8 cellular contexts compared by ENCODE assay signal in the genomic region with DNA sequence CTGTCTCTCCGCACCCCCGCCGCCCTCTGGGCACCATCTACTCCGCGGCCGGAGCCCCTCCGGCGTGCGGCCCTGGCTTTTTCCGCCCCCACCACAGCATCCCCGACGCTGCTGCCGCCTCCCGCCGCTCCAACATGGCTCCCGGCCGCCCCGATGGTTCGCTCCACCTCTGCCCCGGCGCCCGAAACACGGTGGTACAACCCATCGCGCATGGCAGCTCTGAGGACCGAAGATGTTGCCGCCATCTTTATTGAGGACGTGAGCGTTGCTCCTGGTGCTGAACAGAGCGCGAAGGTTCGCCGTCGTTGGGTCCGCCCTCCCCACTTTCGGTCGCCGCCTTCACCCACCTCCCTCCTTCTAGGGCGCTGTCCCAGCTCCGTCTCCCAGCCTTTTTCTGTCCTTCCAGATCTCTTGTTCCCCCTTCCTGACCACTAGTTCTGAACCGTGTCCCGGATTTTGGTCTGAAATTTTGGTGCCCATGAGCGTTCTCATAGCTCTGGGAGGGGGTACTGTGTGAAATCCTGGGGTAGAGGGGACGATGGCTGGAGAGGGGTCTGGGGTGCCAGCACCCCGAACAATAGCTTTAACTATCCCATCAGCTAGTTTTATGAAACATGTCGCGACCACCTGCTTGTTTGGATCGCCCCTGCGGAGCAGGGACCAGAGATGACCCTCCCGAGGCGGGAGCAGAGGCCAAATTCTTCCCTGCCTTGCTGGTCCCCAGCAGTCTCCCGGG. TPM values are rescaled to one million over a fixed set of nuclear protein-coding genes. Genes with fewer than 3 reads are reported as not detected.
DNase-seq lines count a peak whose midpoint lies in the region; ATAC-seq and TF ChIP-seq lines count a peak whose summit lies in the region.

A gene with protein sequence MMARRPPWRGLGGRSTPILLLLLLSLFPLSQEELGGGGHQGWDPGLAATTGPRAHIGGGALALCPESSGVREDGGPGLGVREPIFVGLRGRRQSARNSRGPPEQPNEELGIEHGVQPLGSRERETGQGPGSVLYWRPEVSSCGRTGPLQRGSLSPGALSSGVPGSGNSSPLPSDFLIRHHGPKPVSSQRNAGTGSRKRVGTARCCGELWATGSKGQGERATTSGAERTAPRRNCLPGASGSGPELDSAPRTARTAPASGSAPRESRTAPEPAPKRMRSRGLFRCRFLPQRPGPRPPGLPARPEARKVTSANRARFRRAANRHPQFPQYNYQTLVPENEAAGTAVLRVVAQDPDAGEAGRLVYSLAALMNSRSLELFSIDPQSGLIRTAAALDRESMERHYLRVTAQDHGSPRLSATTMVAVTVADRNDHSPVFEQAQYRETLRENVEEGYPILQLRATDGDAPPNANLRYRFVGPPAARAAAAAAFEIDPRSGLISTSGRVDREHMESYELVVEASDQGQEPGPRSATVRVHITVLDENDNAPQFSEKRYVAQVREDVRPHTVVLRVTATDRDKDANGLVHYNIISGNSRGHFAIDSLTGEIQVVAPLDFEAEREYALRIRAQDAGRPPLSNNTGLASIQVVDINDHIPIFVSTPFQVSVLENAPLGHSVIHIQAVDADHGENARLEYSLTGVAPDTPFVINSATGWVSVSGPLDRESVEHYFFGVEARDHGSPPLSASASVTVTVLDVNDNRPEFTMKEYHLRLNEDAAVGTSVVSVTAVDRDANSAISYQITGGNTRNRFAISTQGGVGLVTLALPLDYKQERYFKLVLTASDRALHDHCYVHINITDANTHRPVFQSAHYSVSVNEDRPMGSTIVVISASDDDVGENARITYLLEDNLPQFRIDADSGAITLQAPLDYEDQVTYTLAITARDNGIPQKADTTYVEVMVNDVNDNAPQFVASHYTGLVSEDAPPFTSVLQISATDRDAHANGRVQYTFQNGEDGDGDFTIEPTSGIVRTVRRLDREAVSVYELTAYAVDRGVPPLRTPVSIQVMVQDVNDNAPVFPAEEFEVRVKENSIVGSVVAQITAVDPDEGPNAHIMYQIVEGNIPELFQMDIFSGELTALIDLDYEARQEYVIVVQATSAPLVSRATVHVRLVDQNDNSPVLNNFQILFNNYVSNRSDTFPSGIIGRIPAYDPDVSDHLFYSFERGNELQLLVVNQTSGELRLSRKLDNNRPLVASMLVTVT (N-terminal part only) (minus strand): TSS at position 134 of the 736 bp plus-strand sequence. CDS start 252 bp downstream, outside the sequence.

- H3K36me3 ChIP-seq in MM.1S (replicated peaks; ENCODE audit: insufficient read depth, low read length) = no peaks in the 10 kb centered on the region
- no peaks in the 10 kb centered on the region for H3K36me3 ChIP-seq in prostate gland

- H3K9me3 ChIP-seq in MM.1S (replicated peaks; ENCODE audit: insufficient read depth, low read length) (no peaks in the 10 kb centered on the region), prostate gland (no peaks in the 10 kb centered on the region)

- peak within 1 kb of the TSS; percentile 78 for H3K4me3 ChIP-seq in MM.1S (ENCODE audit: low read length)
- peak within 1 kb of the TSS; percentile 29 to 36 for H3K4me3 ChIP-seq in prostate gland

- no peaks in the 10 kb centered on the region for H3F3A ChIP-seq in MM.1S (ENCODE audit: insufficient read depth, low read length)

- no peaks in the 10 kb centered on the region for H3K4me1 ChIP-seq in MM.1S (ENCODE audit: low read length)
- no peaks in the 10 kb centered on the region for H3K4me1 ChIP-seq in prostate gland (replicated peaks)

- H2AFZ ChIP-seq in MM.1S (ENCODE audit: low read length) = peak within 1 kb of the TSS; percentile 70

- H3K27me3 ChIP-seq in MM.1S (replicated peaks; ENCODE audit: insufficient read depth, low read length) = peaks cover 9% of the 10 kb centered on the region; the same call in 1 of the 2 replicates
- no peaks in the 10 kb centered on the region for H3K27me3 ChIP-seq in prostate gland (replicated peaks; ENCODE audit: insufficient read depth)

- peak within 1 kb of the TSS; percentile 94 for H3K4me2 ChIP-seq in MM.1S (ENCODE audit: low read depth, low read length)

- 2% methylated on average over 43 of the region's 52 CpGs for WGBS in prostate gland

- H3K9ac ChIP-seq in MM.1S (ENCODE audit: low read length) = peak within 1 kb of the TSS; percentile 66

- intact Hi-C loops in prostate gland (cut with DNase I) = no loop called here

- no peak for TF ChIP-seq POLR2A in prostate gland (IDR thresholded peaks at IDR 0.05)

- no peaks in the 10 kb centered on the region for H3K9me2 ChIP-seq in MM.1S (replicated peaks; ENCODE audit: insufficient read depth, low read length)

- no peaks in the 10 kb centered on the region for H4K20me1 ChIP-seq in MM.1S (ENCODE audit: insufficient read depth, low read length)

- DNase-seq in DMS79 treated with DMSO at 0.1 percent for 48 hours (lab: John Stamatoyannopoulos, UW) (peak; percentile 56), MM.1S (peak; percentile 54), astrocyte of the hippocampus (ENCODE audit: low read depth, low spot score) (peak; percentile 96), hippocampal formation (lab: John Stamatoyannopoulos, UW) (peak; percentile 68 to 75), prostate gland (ENCODE audit: low spot score) (peak; percentile 42)

- no peak for TF ChIP-seq CTCF in MM.1S (IDR thresholded peaks at IDR 0.05; ENCODE audit: low read length)
- no peak for TF ChIP-seq CTCF in prostate gland (IDR thresholded peaks at IDR 0.05)

- ATAC-seq in SK-N-SH treated with all-trans-retinoic acid at 6 μM for 48 hours = peak; percentile 78
- ATAC-seq in HG02981 (IDR thresholded peaks at IDR 0.05; ENCODE audit: unreplicated experiment) = no peak
- ATAC-seq in HG03460 (IDR thresholded peaks at IDR 0.05; ENCODE audit: unreplicated experiment) = no peak

- H3K79me2 ChIP-seq in MM.1S (ENCODE audit: low read length) = no peaks in the 10 kb centered on the region

- H3K27ac ChIP-seq in MM.1S (ENCODE audit: low read length) = peak within 1 kb of the TSS; percentile 68
- peak within 1 kb of the TSS; percentile 60 for H3K27ac ChIP-seq in prostate gland

TF ChIP-seq in SK-N-SH treated with all-trans-retinoic acid at 6 μM for 48 hours, 23 proteins besides CTCF, POLR2A, EP300 and RAD21 (continues in another document):
- no peak for TF ChIP-seq ZNF70 (CRISPR knock-in tag; IDR thresholded peaks at IDR 0.05)
- no peak for TF ChIP-seq TCF4 (CRISPR knock-in tag; IDR thresholded peaks at IDR 0.05; ENCODE audit: borderline replicate concordance)
- TF ChIP-seq ISL1 (CRISPR knock-in tag; IDR thresholded peaks at IDR 0.05) = no peak
- TF ChIP-seq SNAI2 (CRISPR knock-in tag; IDR thresholded peaks at IDR 0.05) = 0 out of 2 replicates have a peak, but pooled peaks have one; percentile 22
- TF ChIP-seq CSDC2 (CRISPR knock-in tag; IDR thresholded peaks at IDR 0.05) = no peak
- no peak for TF ChIP-seq ZFP30 (CRISPR knock-in tag; IDR thresholded peaks at IDR 0.05)
- no peak for TF ChIP-seq OSR1 (CRISPR knock-in tag; IDR thresholded peaks at IDR 0.05)
- TF ChIP-seq, protein P1, sequence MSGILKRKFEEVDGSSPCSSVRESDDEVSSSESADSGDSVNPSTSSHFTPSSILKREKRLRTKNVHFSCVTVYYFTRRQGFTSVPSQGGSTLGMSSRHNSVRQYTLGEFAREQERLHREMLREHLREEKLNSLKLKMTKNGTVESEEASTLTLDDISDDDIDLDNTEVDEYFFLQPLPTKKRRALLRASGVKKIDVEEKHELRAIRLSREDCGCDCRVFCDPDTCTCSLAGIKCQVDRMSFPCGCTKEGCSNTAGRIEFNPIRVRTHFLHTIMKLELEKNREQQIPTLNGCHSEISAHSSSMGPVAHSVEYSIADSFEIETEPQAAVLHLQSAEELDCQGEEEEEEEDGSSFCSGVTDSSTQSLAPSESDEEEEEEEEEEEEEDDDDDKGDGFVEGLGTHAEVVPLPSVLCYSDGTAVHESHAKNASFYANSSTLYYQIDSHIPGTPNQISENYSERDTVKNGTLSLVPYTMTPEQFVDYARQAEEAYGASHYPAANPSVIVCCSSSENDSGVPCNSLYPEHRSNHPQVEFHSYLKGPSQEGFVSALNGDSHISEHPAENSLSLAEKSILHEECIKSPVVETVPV (CRISPR knock-in tag; IDR thresholded peaks at IDR 0.05) = no peak
- TF ChIP-seq TOX (CRISPR knock-in tag; IDR thresholded peaks at IDR 0.05; ENCODE audit: borderline replicate concordance) = no peak
- TF ChIP-seq, protein P2, sequence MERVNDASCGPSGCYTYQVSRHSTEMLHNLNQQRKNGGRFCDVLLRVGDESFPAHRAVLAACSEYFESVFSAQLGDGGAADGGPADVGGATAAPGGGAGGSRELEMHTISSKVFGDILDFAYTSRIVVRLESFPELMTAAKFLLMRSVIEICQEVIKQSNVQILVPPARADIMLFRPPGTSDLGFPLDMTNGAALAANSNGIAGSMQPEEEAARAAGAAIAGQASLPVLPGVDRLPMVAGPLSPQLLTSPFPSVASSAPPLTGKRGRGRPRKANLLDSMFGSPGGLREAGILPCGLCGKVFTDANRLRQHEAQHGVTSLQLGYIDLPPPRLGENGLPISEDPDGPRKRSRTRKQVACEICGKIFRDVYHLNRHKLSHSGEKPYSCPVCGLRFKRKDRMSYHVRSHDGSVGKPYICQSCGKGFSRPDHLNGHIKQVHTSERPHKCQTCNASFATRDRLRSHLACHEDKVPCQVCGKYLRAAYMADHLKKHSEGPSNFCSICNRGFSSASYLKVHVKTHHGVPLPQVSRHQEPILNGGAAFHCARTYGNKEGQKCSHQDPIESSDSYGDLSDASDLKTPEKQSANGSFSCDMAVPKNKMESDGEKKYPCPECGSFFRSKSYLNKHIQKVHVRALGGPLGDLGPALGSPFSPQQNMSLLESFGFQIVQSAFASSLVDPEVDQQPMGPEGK (CRISPR knock-in tag; IDR thresholded peaks at IDR 0.05; ENCODE audit: borderline replicate concordance) = no peak
- TF ChIP-seq ESRRG (CRISPR knock-in tag; IDR thresholded peaks at IDR 0.05) = peak; percentile 34; the same call in 1 of the 2 replicates
- TF ChIP-seq, protein P3, sequence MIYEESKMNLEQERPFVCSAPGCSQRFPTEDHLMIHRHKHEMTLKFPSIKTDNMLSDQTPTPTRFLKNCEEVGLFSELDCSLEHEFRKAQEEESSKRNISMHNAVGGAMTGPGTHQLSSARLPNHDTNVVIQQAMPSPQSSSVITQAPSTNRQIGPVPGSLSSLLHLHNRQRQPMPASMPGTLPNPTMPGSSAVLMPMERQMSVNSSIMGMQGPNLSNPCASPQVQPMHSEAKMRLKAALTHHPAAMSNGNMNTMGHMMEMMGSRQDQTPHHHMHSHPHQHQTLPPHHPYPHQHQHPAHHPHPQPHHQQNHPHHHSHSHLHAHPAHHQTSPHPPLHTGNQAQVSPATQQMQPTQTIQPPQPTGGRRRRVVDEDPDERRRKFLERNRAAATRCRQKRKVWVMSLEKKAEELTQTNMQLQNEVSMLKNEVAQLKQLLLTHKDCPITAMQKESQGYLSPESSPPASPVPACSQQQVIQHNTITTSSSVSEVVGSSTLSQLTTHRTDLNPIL (CRISPR knock-in tag; IDR thresholded peaks at IDR 0.05; ENCODE audit: low read depth) = peak; percentile 65; the same call in 1 of the 2 replicates

RNA-seq across cellular contexts. Expression of the gene that starts here (rescaled TPM):
- total RNA-seq in prostate gland = 1 to 10 TPM in 1 of 2 donors, under 1 TPM in 1; 0.41 to 6.4 TPM

Comparison
In these comparisons a context has a peak if more than half of its experiments do, and no peak if none do; other contexts are left out.
1. DNase-seq: peak in every context shown above with its lines; median percentile 96 in astrocyte of the hippocampus; 72 in hippocampal formation; 56 in DMS79 treated with DMSO at 0.1 percent for 48 hours; 54 in MM.1S; 42 in prostate gland.